ENCODE assay signal across 20 cellular contexts in the genomic region with DNA sequence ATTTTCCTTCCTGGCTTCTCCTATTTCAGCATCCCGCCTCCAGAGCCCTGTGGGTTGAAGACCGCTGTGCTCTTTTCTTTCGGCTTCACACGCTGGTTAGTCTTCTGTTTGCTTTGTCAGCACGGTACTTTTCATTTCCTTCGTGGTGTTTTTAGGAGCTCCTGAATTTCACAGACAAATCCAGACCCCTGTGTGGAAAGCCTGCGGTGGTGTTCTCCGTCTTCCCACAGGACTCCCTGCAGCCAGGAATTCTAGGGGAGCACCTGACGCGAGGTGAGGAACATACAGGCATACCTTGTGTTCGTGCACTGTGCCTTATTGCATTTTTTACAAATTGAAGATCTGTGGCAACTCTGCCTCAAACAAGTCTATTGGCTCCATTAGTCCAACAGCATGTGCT.
DNase-seq lines count a peak whose midpoint lies in the region; ATAC-seq and TF ChIP-seq lines count a peak whose summit lies in the region.
"Had no signal": no experiment of that assay in that cellular context is flagged by ENCODE, and none has a peak within 500 bp of the region (broad histone marks: within the 10 kb centered on the region; RNA-seq: fewer than 3 reads in every experiment).

No MANE protein-coding gene starts in this region.

- in situ Hi-C loops in Panc1 (cut with HindIII; ENCODE audit: low pct_unique_long_range_greater_than_20kb, low sequenced_read_pairs), result no loop called here

- no peak overlapping the region for H3K4me3 Mint-ChIP-seq in GM23338
- peak overlapping the region; percentile 30 for H3K4me3 Mint-ChIP-seq in endodermal cell
- H3K4me3 Mint-ChIP-seq in CD14-positive monocyte, result no peak overlapping the region
- H3K4me3 Mint-ChIP-seq: CD8-positive, alpha-beta T cell had no signal

- H2BK15ac ChIP-seq in neuronal stem cell (ENCODE audit: low read length), result no peak overlapping the region

- POLR2A ChIA-PET in Panc1 (lab: Charles Lee), result no interaction called here

- no peak overlapping the region for H2BK12ac ChIP-seq in neuronal stem cell (ENCODE audit: low read length)

- H3K9ac ChIP-seq in endodermal cell (ENCODE audit: extremely low read depth, low read length, poor library complexity, severe bottlenecking), result no peak overlapping the region
- no peak overlapping the region for H3K9ac ChIP-seq in neuronal stem cell (ENCODE audit: low read depth, low read length, poor library complexity)
- H3K9ac ChIP-seq: BLaER1, GM23248 had no signal

- H3K4me1 Mint-ChIP-seq in GM23338, result peaks cover 68% of the 10 kb centered on the region
- H3K4me1 Mint-ChIP-seq in endodermal cell, result peaks cover 58% of the 10 kb centered on the region
- H3K4me1 Mint-ChIP-seq in CD14-positive monocyte, result no peaks in the 10 kb centered on the region

- intact Hi-C loops in Panc1 (cut with micrococcal nuclease; ENCODE audit: unreplicated experiment) (no loop called here), CD14-positive monocyte (cut with micrococcal nuclease) (no loop called here)

- H3F3A ChIP-seq in GM23338 (replicated peaks; ENCODE audit: low read depth), result peaks cover 6% of the 10 kb centered on the region; the same call in 1 of the 2 replicates

- no peak overlapping the region for H4K8ac ChIP-seq in neuronal stem cell (ENCODE audit: low read depth, low read length)

- H2BK5ac ChIP-seq in neuronal stem cell (ENCODE audit: low read length), result no peak overlapping the region

- H2AK5ac ChIP-seq in neuronal stem cell (ENCODE audit: low read depth, low read length), result no peak overlapping the region

- peak overlapping the region; percentile 42; the same call in 1 of the 2 replicates for H3K4me2 ChIP-seq in GM23338
- no peak overlapping the region for H3K4me2 ChIP-seq in neuronal stem cell (ENCODE audit: insufficient read depth, low read length, poor library complexity, severe bottlenecking)
- H3K4me2 ChIP-seq: A549, BLaER1 had no signal

- H3K4me1 ChIP-seq in GM23338 (ENCODE audit: insufficient read depth) (peaks cover 51% of the 10 kb centered on the region), Panc1 (ENCODE audit: control insufficient read depth, insufficient read depth, low read length) (peaks cover 24% of the 10 kb centered on the region; the same call in 1 of the 2 replicates), endodermal cell (ENCODE audit: control insufficient read depth, insufficient read depth, low read length) (peaks cover 32% of the 10 kb centered on the region), neuronal stem cell (ENCODE audit: control insufficient read depth in 2 of 2, insufficient read depth in 1 of 2, low read depth in 1 of 2, low read length in 2 of 2) (peaks cover 15 to 24% of the 10 kb centered on the region in 2 donors)
- H3K4me1 ChIP-seq: BLaER1 had no signal

- H2BK120ac ChIP-seq in neuronal stem cell (ENCODE audit: low read depth, low read length), result no peak overlapping the region

- H3K27ac ChIP-seq in GM23338 (ENCODE audit: low read depth) (no peak overlapping the region), Panc1 (ENCODE audit: low read length) (peak overlapping the region; percentile 29; the same call in 1 of the 2 replicates), endodermal cell (ENCODE audit: low read depth, low read length) (peak overlapping the region; percentile 72), neuronal stem cell (replicated peaks; ENCODE audit: low read length) (no peak overlapping the region)
- H3K27ac ChIP-seq: 22Rv1, A549, BLaER1, GM23248 had no signal

- H3K4ac ChIP-seq in neuronal stem cell (ENCODE audit: low read length), result no peak overlapping the region

- ATAC-seq in GM23338 (no peak), Panc1 (no peak), GM21619 (IDR thresholded peaks at IDR 0.05; ENCODE audit: unreplicated experiment) (no peak)
- ATAC-seq: A549; CD8-positive, alpha-beta T cell; K562 had no signal

- no peak overlapping the region for H3K18ac ChIP-seq in neuronal stem cell (ENCODE audit: low read length)

- H3K4me3 ChIP-seq in GM23338, result no peak overlapping the region
- H3K4me3 ChIP-seq in Panc1 (ENCODE audit: low read depth in 2 of 2, low read length in 2 of 2), result no peak overlapping the region
- no peak overlapping the region for H3K4me3 ChIP-seq in endodermal cell (ENCODE audit: low read length)
- H3K4me3 ChIP-seq in neuronal stem cell (ENCODE audit: low read length in 2 of 2), result no peak overlapping the region
- H3K4me3 ChIP-seq: A549, BLaER1, GM23248, K562 had no signal

- H4K20me1 ChIP-seq in GM23338 (replicated peaks; ENCODE audit: insufficient read depth), result no peaks in the 10 kb centered on the region
- H4K20me1 ChIP-seq: BLaER1 had no signal

- no peak overlapping the region for H3K23ac ChIP-seq in neuronal stem cell (ENCODE audit: low read depth, low read length, poor library complexity)

- no peak overlapping the region for H4K91ac ChIP-seq in neuronal stem cell (ENCODE audit: low read depth, low read length, poor library complexity)

- H3K79me1 ChIP-seq in neuronal stem cell (ENCODE audit: low read depth, low read length), result no peaks in the 10 kb centered on the region

- peaks cover 4% of the 10 kb centered on the region; the same call in 2 of the 3 replicates for H3K36me3 Mint-ChIP-seq in GM23338 (ENCODE audit: low read depth)
- H3K36me3 Mint-ChIP-seq in endodermal cell (ENCODE audit: low read depth), result peaks cover 1% of the 10 kb centered on the region
- H3K36me3 Mint-ChIP-seq in CD14-positive monocyte, result no peaks in the 10 kb centered on the region
- H3K36me3 Mint-ChIP-seq: CD8-positive, alpha-beta T cell had no signal

- H3K9me3 Mint-ChIP-seq in GM23338, result peaks cover 4% of the 10 kb centered on the region
- peaks cover 7% of the 10 kb centered on the region for H3K9me3 Mint-ChIP-seq in endodermal cell
- peaks cover 0 to 6% (median 2%) of the 10 kb centered on the region in 7 donors for H3K9me3 Mint-ChIP-seq in CD14-positive monocyte
- H3K9me3 Mint-ChIP-seq: CD8-positive, alpha-beta T cell had no signal

- H3K14ac ChIP-seq in neuronal stem cell (ENCODE audit: low read length), result no peak overlapping the region

- H3K9me3 ChIP-seq in Panc1 (ENCODE audit: control insufficient read depth, insufficient read depth, low read depth, low read length) (no peaks in the 10 kb centered on the region), endodermal cell (ENCODE audit: control insufficient read depth, low read length) (peaks cover 10% of the 10 kb centered on the region), neuronal stem cell (replicated peaks in 1 of 2; ENCODE audit: control insufficient read depth in 2 of 2, insufficient read depth in 1 of 2, low read depth in 1 of 2, low read length in 2 of 2) (peaks cover 2 to 7% of the 10 kb centered on the region in 2 donors)
- H3K9me3 ChIP-seq: A549, BLaER1 had no signal

- 34 to 53% methylated on average over 11 of the region's 11 CpGs for WGBS in endodermal cell (ENCODE audit: insufficient coverage in 1 of 2, insufficient read length in 1 of 2), 2 experiments
- WGBS in neuronal stem cell (ENCODE audit: extremely low coverage in 2 of 2, insufficient read length in 2 of 2, insufficient replicate concordance in 1 of 2), 2 donors, result no CpG with 5 or more reads among the region's 11 CpGs

- no peaks in the 10 kb centered on the region; the same call in 1 of the 2 replicates for H3K9me2 ChIP-seq in GM23338 (ENCODE audit: insufficient read depth)

- DNase-seq in GM23338 (ENCODE audit: low spot score), result no peak
- DNase-seq in Panc1 (ENCODE audit: low read depth, low spot score), result no peak
- DNase-seq in endodermal cell, result peak; percentile 59
- no peak for DNase-seq in neuronal stem cell (ENCODE audit: low spot score)
- DNase-seq in CD14-positive monocyte (ENCODE audit: low spot score), result no peak
- DNase-seq in RPMI8226, result no peak
- no peak for DNase-seq in NCI-H1092 (lab: John Stamatoyannopoulos, UW)
- DNase-seq: AML-193; Calu3; CD8-positive, alpha-beta T cell; DMS79 treated with DMSO at 0.1 percent for 48 hours; GF-D8; GM23248; H7; IMR-90 had no signal

- CTCF ChIA-PET in Panc1 (lab: Charles Lee), result no interaction called here

- H2AFZ ChIP-seq in GM23338 (no peak overlapping the region), neuronal stem cell (ENCODE audit: low read length) (peak overlapping the region; percentile 73)
- H2AFZ ChIP-seq: GM23248 had no signal

- BruUV-seq in Panc1 (replicated peaks; lab: Mats Ljungman, UMichigan), result no TSS peak

- H3K27me3 ChIP-seq in GM23338 (ENCODE audit: insufficient read depth) (no peaks in the 10 kb centered on the region), Panc1 (ENCODE audit: control insufficient read depth, insufficient read depth, low read length) (no peaks in the 10 kb centered on the region), endodermal cell (ENCODE audit: control insufficient read depth, insufficient read depth, low read length, poor library complexity, severe bottlenecking) (no peaks in the 10 kb centered on the region), neuronal stem cell (ENCODE audit: control insufficient read depth in 3 of 3, insufficient read depth in 3 of 3, low read depth in 1 of 3, low read length in 3 of 3) (no peaks in the 10 kb centered on the region)
- H3K27me3 ChIP-seq: BLaER1 had no signal

- H3K27me3 Mint-ChIP-seq in GM23338 (ENCODE audit: insufficient read depth, low read depth, poor library complexity) (peaks cover 8% of the 10 kb centered on the region), endodermal cell (ENCODE audit: insufficient read depth) (peaks cover 1% of the 10 kb centered on the region), CD14-positive monocyte (ENCODE audit: low read depth in 3 of 3) (peaks cover 4 to 5% (median 4%) of the 10 kb centered on the region in 3 donors)

- H3K79me2 ChIP-seq in GM23338 (replicated peaks; ENCODE audit: insufficient read depth), result no peaks in the 10 kb centered on the region

- no peaks in the 10 kb centered on the region for H3K36me3 ChIP-seq in GM23338 (ENCODE audit: insufficient read depth)
- H3K36me3 ChIP-seq in Panc1 (ENCODE audit: control insufficient read depth, insufficient read depth, low read length), result no peaks in the 10 kb centered on the region
- no peaks in the 10 kb centered on the region for H3K36me3 ChIP-seq in endodermal cell (ENCODE audit: control insufficient read depth, insufficient read depth, low read length)
- H3K36me3 ChIP-seq in neuronal stem cell (replicated peaks in 1 of 2; ENCODE audit: control insufficient read depth in 2 of 2, insufficient read depth in 2 of 2, low read length in 2 of 2), result no peaks in the 10 kb centered on the region
- H3K36me3 ChIP-seq: BLaER1 had no signal

- TF ChIP-seq CTCF in GM23338 (conservative IDR thresholded peaks at IDR 0.05; ENCODE audit: low read depth in 2 of 2) (no peak), Panc1 (IDR thresholded peaks at IDR 0.05) (no peak), endodermal cell (conservative IDR thresholded peaks at IDR 0.05) (no peak), CD14-positive monocyte (IDR thresholded peaks at IDR 0.05) (no peak)

- H3K27ac Mint-ChIP-seq in GM23338 (no peak overlapping the region), endodermal cell (peak overlapping the region; percentile 44), CD14-positive monocyte (no peak overlapping the region)
- H3K27ac Mint-ChIP-seq: CD8-positive, alpha-beta T cell had no signal

TF ChIP-seq in GM23338, 12 proteins besides CTCF, POLR2A, EP300 and RAD21 (continues in another document):
- TF ChIP-seq EZH2 (IDR thresholded peaks at IDR 0.05; ENCODE audit: low read depth, unreplicated experiment) (no peak), EZH2phosphoT487 (IDR thresholded peaks at IDR 0.05; ENCODE audit: unreplicated experiment) (no peak), ZNF114 (CRISPR knock-in tag; IDR thresholded peaks at IDR 0.05) (no peak), NANOG (IDR thresholded peaks at IDR 0.05; ENCODE audit: borderline replicate concordance) (no peak)

Comparison
In these comparisons a context has a peak if more than half of its experiments do, and no peak if none do; other contexts are left out.
1. H3K27ac ChIP-seq: peak in Panc1 (single experiment) and endodermal cell (single experiment); none in GM23338 (single experiment) and neuronal stem cell (single experiment).